Comparison of ENCODE assay signal across 8 cellular contexts in the genomic region with DNA sequence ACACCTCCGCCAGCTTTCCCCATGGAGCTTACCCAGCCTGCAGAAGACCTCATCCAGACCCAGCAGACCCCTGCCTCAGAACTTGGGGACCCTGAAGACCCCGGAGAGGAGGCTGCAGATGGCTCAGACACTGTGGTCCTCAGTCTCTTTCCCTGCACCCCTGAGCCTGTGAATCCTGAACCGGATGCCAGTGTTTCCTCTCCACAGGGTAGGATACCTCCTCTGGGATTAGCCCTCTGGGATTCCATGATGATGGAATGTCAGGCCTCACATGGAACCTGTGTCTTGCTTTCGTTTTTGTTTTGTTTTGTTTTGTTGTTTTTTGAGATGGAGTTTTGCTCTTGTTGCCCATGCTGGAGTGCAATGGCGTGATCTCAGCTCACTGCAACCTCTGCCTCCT. TPM values are rescaled to one million over a fixed set of nuclear protein-coding genes. Genes with fewer than 3 reads are reported as not detected.
DNase-seq lines count a peak whose midpoint lies in the region; ATAC-seq, FAIRE-seq and TF ChIP-seq lines count a peak whose summit lies in the region.
"Had no signal": no experiment of that assay in that cellular context is flagged by ENCODE, and none has a peak within 500 bp of the region (broad histone marks: within the 10 kb centered on the region; RNA-seq: fewer than 3 reads in every experiment).

No MANE protein-coding gene starts in this region.

- no peak overlapping the region for H2AFZ ChIP-seq in PC-9
- H2AFZ ChIP-seq in hepatocyte, result no peak overlapping the region

- CTCF ChIA-PET in PC-9 (lab: Charles Lee), result interaction anchor here (0.9 kb wide), 1 partner anchor 8 kb away, joined by 3 read pairs; no protein-coding TSS in a partner anchor

- no TSS peak for BruUV-seq in PC-9 (replicated peaks; lab: Mats Ljungman, UMichigan)

- intact Hi-C loops in CD14-positive monocyte (cut with micrococcal nuclease) (loop anchor here (5.0 to 10.0 kb wide), 2 partner anchors 128 to 131 kb away; partner anchors contain the start of genes MAU2 (in 2 of the 2) and SUGP1 (in 2 of the 2)), PC-9 (cut with micrococcal nuclease; ENCODE audit: unreplicated experiment) (loop anchor here (5.0 kb wide), 1 partner anchor 128 kb away; the partner anchor contains the start of genes MAU2 and SUGP1), kidney (cut with DNase I) (no loop called here)

- H3K27me3 ChIP-seq in PC-9 (ENCODE audit: insufficient read depth, low read depth) (no peaks in the 10 kb centered on the region), hepatocyte (no peaks in the 10 kb centered on the region)

- peak overlapping the region in 1 of 2 donors; percentile 4 for H3K4me3 Mint-ChIP-seq in CD14-positive monocyte

- H3K4me2 ChIP-seq in PC-9 (peak overlapping the region; percentile 84), hepatocyte (peak overlapping the region; percentile 72)

- H3K27ac ChIP-seq in PC-9 (no peak overlapping the region), hepatocyte (no peak overlapping the region), kidney (ENCODE audit: low read depth in 2 of 2, low read length in 2 of 2) (no peak overlapping the region)

- H3K9me3 ChIP-seq in PC-9 (ENCODE audit: insufficient read depth, low read depth) (no peaks in the 10 kb centered on the region), hepatocyte (ENCODE audit: low read depth) (no peaks in the 10 kb centered on the region), kidney (ENCODE audit: control insufficient read depth in 1 of 2, low read length in 2 of 2) (no peaks in the 10 kb centered on the region)

- peaks cover 0 to 2% (median 0%) of the 10 kb centered on the region in 3 donors for H3K27me3 Mint-ChIP-seq in CD14-positive monocyte (ENCODE audit: low read depth in 3 of 3)

- no peak overlapping the region for H3K9ac ChIP-seq in kidney (ENCODE audit: low read length in 2 of 2)

- no peak for ATAC-seq in HG02870 (IDR thresholded peaks at IDR 0.05; ENCODE audit: unreplicated experiment)

- 92% methylated on average over 5 of the region's 5 CpGs for WGBS in hepatocyte (ENCODE audit: low lambda C conversion rate, missing lambda C conversion rate)

- H3F3A ChIP-seq in PC-9 (ENCODE audit: insufficient read depth, low read depth), result peaks cover 4% of the 10 kb centered on the region

- H3K4me1 ChIP-seq in PC-9 (replicated peaks; ENCODE audit: insufficient read depth) (peaks cover 22% of the 10 kb centered on the region), hepatocyte (ENCODE audit: insufficient read depth) (peaks cover 12% of the 10 kb centered on the region), kidney (ENCODE audit: control insufficient read depth in 1 of 2, insufficient read depth in 1 of 2, low read depth in 1 of 2, low read length in 2 of 2) (peaks cover 4 to 18% of the 10 kb centered on the region in 2 donors)

- no peaks in the 10 kb centered on the region for H4K20me1 ChIP-seq in PC-9 (ENCODE audit: insufficient read depth)
- no peaks in the 10 kb centered on the region for H4K20me1 ChIP-seq in hepatocyte (ENCODE audit: insufficient read depth, poor library complexity, severe bottlenecking)

- TF ChIP-seq CTCF in CD14-positive monocyte (IDR thresholded peaks at IDR 0.05) (no peak), PC-9 (conservative IDR thresholded peaks at IDR 0.05) (no peak), hepatocyte (IDR thresholded peaks at IDR 0.05; ENCODE audit: poor library complexity) (no peak), kidney (IDR thresholded peaks at IDR 0.05; ENCODE audit: borderline replicate concordance, extremely low read depth, insufficient read depth) (no peak)

- peaks cover 0 to 2% (median 0%) of the 10 kb centered on the region in 7 donors for H3K9me3 Mint-ChIP-seq in CD14-positive monocyte

- peak overlapping the region; percentile 20 to 99 (median 40) for H3K27ac Mint-ChIP-seq in CD14-positive monocyte

- POLR2A ChIA-PET in PC-9 (lab: Charles Lee; ENCODE audit: unreplicated experiment), result no interaction called here

- DNase-seq in CD14-positive monocyte (ENCODE audit: low spot score), result no peak
- no peak for DNase-seq in PC-9
- no peak for DNase-seq in hepatocyte (ENCODE audit: low spot score)
- no peak for DNase-seq in kidney
- DNase-seq in NCI-H524 treated with DMSO at 0.1 percent for 48 hours (lab: John Stamatoyannopoulos, UW), result no peak
- DNase-seq: activated CD4-positive, CD25-positive, alpha-beta regulatory T cell had no signal

- peaks cover 36% of the 10 kb centered on the region for H3K4me1 Mint-ChIP-seq in CD14-positive monocyte

- FAIRE-seq in kidney (lab: Jason Lieb, UNC), result no peak
- FAIRE-seq: endometrium had no signal

- H3K4me3 ChIP-seq in PC-9, result peak overlapping the region; percentile 84; the same call in 1 of the 2 replicates
- H3K4me3 ChIP-seq in hepatocyte, result no peak overlapping the region
- H3K4me3 ChIP-seq in kidney (ENCODE audit: low read length in 2 of 2), result peak overlapping the region in 1 of 2 donors; percentile 99

- H3K79me2 ChIP-seq in PC-9 (ENCODE audit: low read depth) (peaks cover 43% of the 10 kb centered on the region), hepatocyte (peaks cover 41% of the 10 kb centered on the region)

- H3K36me3 Mint-ChIP-seq in CD14-positive monocyte, result peaks cover 33 to 47% of the 10 kb centered on the region in 2 donors

- no peaks in the 10 kb centered on the region for H3K9me2 ChIP-seq in PC-9 (ENCODE audit: insufficient read depth)
- H3K9me2 ChIP-seq in hepatocyte (replicated peaks; ENCODE audit: insufficient read depth), result no peaks in the 10 kb centered on the region

- 0 out of 2 replicates have a peak, but pooled peaks cover 9% of the 10 kb centered on the region for H3K36me3 ChIP-seq in PC-9 (ENCODE audit: low read depth)
- H3K36me3 ChIP-seq in hepatocyte (replicated peaks; ENCODE audit: insufficient read depth, low read depth), result no peaks in the 10 kb centered on the region
- H3K36me3 ChIP-seq in kidney (ENCODE audit: control insufficient read depth in 1 of 2, insufficient read depth in 2 of 2, low read length in 2 of 2), result peaks cover 8 to 9% of the 10 kb centered on the region in 2 donors

RNA-seq across cellular contexts. Expression of gene RFXANK, which starts 1.9 kb away (rescaled TPM):
- polyA plus RNA-seq in CD14-positive monocyte (10 to 100 TPM; 62.2 to 66.6 TPM), hepatocyte (85.7 and 88.3 TPM in 2 replicates), kidney (ENCODE audit: insufficient read depth, low read depth, low replicate concordance) (133 TPM)
- total RNA-seq in PC-9 (2021) (132 and 161 TPM in 2 replicates), hepatocyte (35.1 and 44.7 TPM in 2 replicates), kidney (70.7 TPM)

RNA-seq across cellular contexts. Expression of gene BORCS8, which starts 2.0 kb away (rescaled TPM):
- polyA plus RNA-seq in CD14-positive monocyte (10 to 100 TPM; 31.6 to 36.5 TPM), hepatocyte (25.6 and 34.2 TPM in 2 replicates), kidney (ENCODE audit: insufficient read depth, low read depth, low replicate concordance) (51.7 TPM)
- total RNA-seq in PC-9 (2021) (23.1 and 24.9 TPM in 2 replicates), hepatocyte (13.1 and 13.7 TPM in 2 replicates), kidney (42.2 TPM)

RNA-seq across cellular contexts. Expression of gene NR2C2AP, which starts 9.3 kb away (rescaled TPM):
- polyA plus RNA-seq in CD14-positive monocyte, result 1 to 10 TPM; 6.4 TPM
- total RNA-seq in PC-9 (2021), result 25.7 and 28.7 TPM in 2 replicates
- total RNA-seq in hepatocyte, result 6.1 and 9.0 TPM in 2 replicates
- 5.2 and 10.4 TPM in 2 replicates for polyA plus RNA-seq in hepatocyte
- total RNA-seq in kidney, result 15.5 TPM
- polyA plus RNA-seq in kidney (ENCODE audit: insufficient read depth, low read depth, low replicate concordance), result 13.5 TPM

RNA-seq across cellular contexts. Expression of gene NCAN, which starts 17.8 kb away (rescaled TPM):
- not detected for polyA plus RNA-seq in CD14-positive monocyte
- total RNA-seq in PC-9 (2021), result not detected in 2 replicates
- total RNA-seq in hepatocyte, result 0.03 TPM in 1 of 2 replicates, not detected in the other
- not detected in 2 replicates for polyA plus RNA-seq in hepatocyte
- 0.13 TPM for total RNA-seq in kidney
- polyA plus RNA-seq in kidney (ENCODE audit: insufficient read depth, low read depth, low replicate concordance), result not detected

RNA-seq across cellular contexts. Expression of gene MEF2B, which starts 23.9 kb away (rescaled TPM):
- polyA plus RNA-seq in CD14-positive monocyte, result under 1 TPM; 0.15 to 0.30 TPM
- total RNA-seq in PC-9 (2021), result 1.8 and 3.9 TPM in 2 replicates
- 0.32 and 0.70 TPM in 2 replicates for total RNA-seq in hepatocyte
- polyA plus RNA-seq in hepatocyte, result 2.6 and 3.7 TPM in 2 replicates
- total RNA-seq in kidney, result 3.4 TPM
- 0.47 TPM for polyA plus RNA-seq in kidney (ENCODE audit: insufficient read depth, low read depth, low replicate concordance)
